25 cellular contexts compared by ENCODE assay signal in the genomic region with DNA sequence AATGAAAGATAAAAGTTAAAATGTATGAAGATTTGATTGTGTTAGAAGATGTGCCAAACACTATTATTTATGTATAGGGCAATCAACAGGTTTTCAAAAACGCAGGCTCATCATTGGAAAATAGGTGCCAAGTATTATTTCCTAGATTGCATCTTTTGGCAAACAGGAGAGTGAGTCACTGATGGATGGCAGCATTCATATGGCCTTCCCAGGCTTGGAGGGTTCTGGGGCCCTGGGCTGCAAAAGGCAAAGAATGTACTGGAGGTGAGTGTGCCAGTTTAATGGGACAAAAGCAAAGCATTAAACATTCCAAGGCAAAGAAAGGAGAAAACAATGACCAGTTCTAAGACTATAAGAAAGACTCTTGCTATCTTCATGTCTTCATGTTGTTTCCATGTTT.
DNase-seq lines count a peak whose midpoint lies in the region; ATAC-seq and FAIRE-seq lines count a peak whose summit lies in the region.
"Had no signal": no experiment of that assay in that cellular context is flagged by ENCODE, and none has a peak within 500 bp of the region (broad histone marks: within the 10 kb centered on the region; RNA-seq: fewer than 3 reads in every experiment).

No MANE protein-coding gene starts in this region.

- H3K27me3 ChIP-seq in MG63: no peaks in the 10 kb centered on the region
- H3K27me3 ChIP-seq: SJSA1 had no signal

- POLR2A ChIA-PET in naive thymus-derived CD8-positive, alpha-beta T cell (lab: Charles Lee): no interaction called here

- FAIRE-seq in urothelium cell line (lab: Jason Lieb, UNC): no peak
- FAIRE-seq: GM18507 had no signal

- H3K9me3 ChIP-seq in MG63: no peaks in the 10 kb centered on the region
- H3K9me3 ChIP-seq: SJSA1 had no signal

- H3K4me1 Mint-ChIP-seq in naive thymus-derived CD8-positive, alpha-beta T cell: no peaks in the 10 kb centered on the region

- no peaks in the 10 kb centered on the region for H3K36me3 ChIP-seq in MG63
- H3K36me3 ChIP-seq: SJSA1 had no signal

- no peak overlapping the region for H3K4me3 ChIP-seq in MG63
- H3K4me3 ChIP-seq: SJSA1 had no signal

- ATAC-seq in left colon (no peak), HG02973 (IDR thresholded peaks at IDR 0.05; ENCODE audit: unreplicated experiment) (no peak)
- ATAC-seq in naive thymus-derived CD8-positive, alpha-beta T cell: no peak
- ATAC-seq: HCT116, PC-3 had no signal

- no peak overlapping the region for H3K27ac Mint-ChIP-seq in naive thymus-derived CD8-positive, alpha-beta T cell

- no peaks in the 10 kb centered on the region for H3K36me3 Mint-ChIP-seq in naive thymus-derived CD8-positive, alpha-beta T cell

- intact Hi-C loops in left colon (cut with DNase I, micrococcal nuclease): no loop called here

- no peak overlapping the region for H3K4me3 Mint-ChIP-seq in naive thymus-derived CD8-positive, alpha-beta T cell

- peaks cover 0 to 15% (median 3%) of the 10 kb centered on the region in 9 donors for H3K9me3 Mint-ChIP-seq in naive thymus-derived CD8-positive, alpha-beta T cell

- no peaks in the 10 kb centered on the region for H3K27me3 Mint-ChIP-seq in naive thymus-derived CD8-positive, alpha-beta T cell

- peak; percentile 17 for DNase-seq in DMS53 (lab: John Stamatoyannopoulos, UW)
- DNase-seq in DMS53 treated with DMSO at 0.1 percent for 48 hours (lab: John Stamatoyannopoulos, UW; ENCODE audit: unreplicated experiment): no peak
- peak; percentile 10 for DNase-seq in MG63
- DNase-seq in astrocyte of the hippocampus (ENCODE audit: low read depth, low spot score): peak; percentile 14
- peak; percentile 4 for DNase-seq in urothelium cell line (ENCODE audit: low spot score)
- no peak for DNase-seq in left colon
- DNase-seq in naive thymus-derived CD8-positive, alpha-beta T cell: no peak
- DNase-seq: ACHN; DMS153; GOT3; IMR-90; KG1; NCI-H1092 treated with DMSO at 0.1 percent for 48 hours; NCI-H1436; NCI-H187; NCI-H2171 treated with DMSO at 0.1 percent for 48 hours; NCI-H526; NCI-H82; NK-92 treated with Interleukin-12 subunit alpha and Interleukin-12 subunit beta, amount 100 ng/mL, for 24 hours; PC-3; T-helper 1 cell had no signal

Comparison
In these comparisons a context has a peak if more than half of its experiments do, and no peak if none do; other contexts are left out.
1. DNase-seq: peak in DMS53 (single experiment), MG63 (single experiment), astrocyte of the hippocampus (single experiment) and urothelium cell line (single experiment); none in DMS53 treated with DMSO at 0.1 percent for 48 hours (single experiment), left colon (0 of 2) and naive thymus-derived CD8-positive, alpha-beta T cell (0 of 10).